Comparison of ENCODE assay signal across 2 cellular contexts in the genomic region with DNA sequence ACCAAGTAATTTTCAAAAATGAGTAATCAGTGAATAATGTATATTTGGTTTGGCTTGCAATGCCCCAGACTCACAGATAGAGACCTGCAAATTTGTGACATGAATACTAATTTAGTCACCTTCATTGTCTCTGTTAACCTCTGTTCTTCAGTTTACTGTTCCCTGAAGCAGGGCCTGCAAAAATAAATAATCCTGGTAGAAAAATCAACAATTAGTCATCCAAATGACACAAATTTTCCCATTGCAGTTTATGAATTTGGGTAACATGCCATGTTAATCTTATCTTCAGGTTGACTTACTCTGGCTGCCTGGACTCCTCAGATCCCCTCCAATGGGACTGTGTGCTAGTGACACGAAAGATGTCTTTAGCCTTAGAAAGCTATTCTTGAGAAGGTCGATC.
TF ChIP-seq lines count a peak whose summit lies in the region.

No MANE protein-coding gene starts in this region.

TF ChIP-seq in liver, 16 proteins besides CTCF, POLR2A, EP300 and RAD21 (continued from another document):
- TF ChIP-seq, protein P1, sequence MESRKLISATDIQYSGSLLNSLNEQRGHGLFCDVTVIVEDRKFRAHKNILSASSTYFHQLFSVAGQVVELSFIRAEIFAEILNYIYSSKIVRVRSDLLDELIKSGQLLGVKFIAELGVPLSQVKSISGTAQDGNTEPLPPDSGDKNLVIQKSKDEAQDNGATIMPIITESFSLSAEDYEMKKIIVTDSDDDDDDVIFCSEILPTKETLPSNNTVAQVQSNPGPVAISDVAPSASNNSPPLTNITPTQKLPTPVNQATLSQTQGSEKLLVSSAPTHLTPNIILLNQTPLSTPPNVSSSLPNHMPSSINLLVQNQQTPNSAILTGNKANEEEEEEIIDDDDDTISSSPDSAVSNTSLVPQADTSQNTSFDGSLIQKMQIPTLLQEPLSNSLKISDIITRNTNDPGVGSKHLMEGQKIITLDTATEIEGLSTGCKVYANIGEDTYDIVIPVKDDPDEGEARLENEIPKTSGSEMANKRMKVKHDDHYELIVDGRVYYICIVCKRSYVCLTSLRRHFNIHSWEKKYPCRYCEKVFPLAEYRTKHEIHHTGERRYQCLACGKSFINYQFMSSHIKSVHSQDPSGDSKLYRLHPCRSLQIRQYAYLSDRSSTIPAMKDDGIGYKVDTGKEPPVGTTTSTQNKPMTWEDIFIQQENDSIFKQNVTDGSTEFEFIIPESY (IDR thresholded peaks at IDR 0.05): no peak
- TF ChIP-seq EGR1 (IDR thresholded peaks at IDR 0.05; ENCODE audit: low read depth in 2 of 2): peak in 1 of 2 donors; percentile 85
- peak; percentile 65 to 99 for TF ChIP-seq JUND (IDR thresholded peaks at IDR 0.05)
- TF ChIP-seq SP1 (IDR thresholded peaks at IDR 0.05): no peak
- TF ChIP-seq FOXA2 (IDR thresholded peaks at IDR 0.05): peak; percentile 11
- no peak for TF ChIP-seq YY1 (IDR thresholded peaks at IDR 0.05)
- TF ChIP-seq, protein P2, sequence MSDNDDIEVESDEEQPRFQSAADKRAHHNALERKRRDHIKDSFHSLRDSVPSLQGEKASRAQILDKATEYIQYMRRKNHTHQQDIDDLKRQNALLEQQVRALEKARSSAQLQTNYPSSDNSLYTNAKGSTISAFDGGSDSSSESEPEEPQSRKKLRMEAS (IDR thresholded peaks at IDR 0.05): no peak
- TF ChIP-seq, protein P3, sequence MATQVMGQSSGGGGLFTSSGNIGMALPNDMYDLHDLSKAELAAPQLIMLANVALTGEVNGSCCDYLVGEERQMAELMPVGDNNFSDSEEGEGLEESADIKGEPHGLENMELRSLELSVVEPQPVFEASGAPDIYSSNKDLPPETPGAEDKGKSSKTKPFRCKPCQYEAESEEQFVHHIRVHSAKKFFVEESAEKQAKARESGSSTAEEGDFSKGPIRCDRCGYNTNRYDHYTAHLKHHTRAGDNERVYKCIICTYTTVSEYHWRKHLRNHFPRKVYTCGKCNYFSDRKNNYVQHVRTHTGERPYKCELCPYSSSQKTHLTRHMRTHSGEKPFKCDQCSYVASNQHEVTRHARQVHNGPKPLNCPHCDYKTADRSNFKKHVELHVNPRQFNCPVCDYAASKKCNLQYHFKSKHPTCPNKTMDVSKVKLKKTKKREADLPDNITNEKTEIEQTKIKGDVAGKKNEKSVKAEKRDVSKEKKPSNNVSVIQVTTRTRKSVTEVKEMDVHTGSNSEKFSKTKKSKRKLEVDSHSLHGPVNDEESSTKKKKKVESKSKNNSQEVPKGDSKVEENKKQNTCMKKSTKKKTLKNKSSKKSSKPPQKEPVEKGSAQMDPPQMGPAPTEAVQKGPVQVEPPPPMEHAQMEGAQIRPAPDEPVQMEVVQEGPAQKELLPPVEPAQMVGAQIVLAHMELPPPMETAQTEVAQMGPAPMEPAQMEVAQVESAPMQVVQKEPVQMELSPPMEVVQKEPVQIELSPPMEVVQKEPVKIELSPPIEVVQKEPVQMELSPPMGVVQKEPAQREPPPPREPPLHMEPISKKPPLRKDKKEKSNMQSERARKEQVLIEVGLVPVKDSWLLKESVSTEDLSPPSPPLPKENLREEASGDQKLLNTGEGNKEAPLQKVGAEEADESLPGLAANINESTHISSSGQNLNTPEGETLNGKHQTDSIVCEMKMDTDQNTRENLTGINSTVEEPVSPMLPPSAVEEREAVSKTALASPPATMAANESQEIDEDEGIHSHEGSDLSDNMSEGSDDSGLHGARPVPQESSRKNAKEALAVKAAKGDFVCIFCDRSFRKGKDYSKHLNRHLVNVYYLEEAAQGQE (IDR thresholded peaks at IDR 0.05): no peak
- TF ChIP-seq TAF1 (conservative IDR thresholded peaks at IDR 0.05): no peak
- TF ChIP-seq, protein P4, sequence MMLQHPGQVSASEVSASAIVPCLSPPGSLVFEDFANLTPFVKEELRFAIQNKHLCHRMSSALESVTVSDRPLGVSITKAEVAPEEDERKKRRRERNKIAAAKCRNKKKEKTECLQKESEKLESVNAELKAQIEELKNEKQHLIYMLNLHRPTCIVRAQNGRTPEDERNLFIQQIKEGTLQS (IDR thresholded peaks at IDR 0.05): peak; percentile 41
- no peak for TF ChIP-seq NR2F2 (IDR thresholded peaks at IDR 0.05)
TF ChIP-seq in liver: peak in this region for 6.

TF ChIP-seq in HepG2, 621 proteins besides CTCF, POLR2A, EP300 and RAD21 (continued from another document):
- TF ChIP-seq, protein P5, sequence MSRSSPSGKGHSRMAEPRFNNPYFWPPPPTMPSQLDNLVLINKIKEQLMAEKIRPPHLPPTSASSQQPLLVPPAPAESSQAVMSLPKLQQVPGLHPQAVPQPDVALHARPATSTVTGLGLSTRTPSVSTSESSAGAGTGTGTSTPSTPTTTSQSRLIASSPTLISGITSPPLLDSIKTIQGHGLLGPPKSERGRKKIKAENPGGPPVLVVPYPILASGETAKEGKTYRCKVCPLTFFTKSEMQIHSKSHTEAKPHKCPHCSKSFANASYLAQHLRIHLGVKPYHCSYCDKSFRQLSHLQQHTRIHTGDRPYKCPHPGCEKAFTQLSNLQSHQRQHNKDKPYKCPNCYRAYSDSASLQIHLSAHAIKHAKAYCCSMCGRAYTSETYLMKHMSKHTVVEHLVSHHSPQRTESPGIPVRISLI (CRISPR knock-in tag; IDR thresholded peaks at IDR 0.05; ENCODE audit: borderline replicate concordance): no peak
- TF ChIP-seq TAF1 (CRISPR knock-in tag; IDR thresholded peaks at IDR 0.05): no peak
- no peak for TF ChIP-seq ZNF768 (CRISPR knock-in tag; IDR thresholded peaks at IDR 0.05)
- TF ChIP-seq, protein P6, sequence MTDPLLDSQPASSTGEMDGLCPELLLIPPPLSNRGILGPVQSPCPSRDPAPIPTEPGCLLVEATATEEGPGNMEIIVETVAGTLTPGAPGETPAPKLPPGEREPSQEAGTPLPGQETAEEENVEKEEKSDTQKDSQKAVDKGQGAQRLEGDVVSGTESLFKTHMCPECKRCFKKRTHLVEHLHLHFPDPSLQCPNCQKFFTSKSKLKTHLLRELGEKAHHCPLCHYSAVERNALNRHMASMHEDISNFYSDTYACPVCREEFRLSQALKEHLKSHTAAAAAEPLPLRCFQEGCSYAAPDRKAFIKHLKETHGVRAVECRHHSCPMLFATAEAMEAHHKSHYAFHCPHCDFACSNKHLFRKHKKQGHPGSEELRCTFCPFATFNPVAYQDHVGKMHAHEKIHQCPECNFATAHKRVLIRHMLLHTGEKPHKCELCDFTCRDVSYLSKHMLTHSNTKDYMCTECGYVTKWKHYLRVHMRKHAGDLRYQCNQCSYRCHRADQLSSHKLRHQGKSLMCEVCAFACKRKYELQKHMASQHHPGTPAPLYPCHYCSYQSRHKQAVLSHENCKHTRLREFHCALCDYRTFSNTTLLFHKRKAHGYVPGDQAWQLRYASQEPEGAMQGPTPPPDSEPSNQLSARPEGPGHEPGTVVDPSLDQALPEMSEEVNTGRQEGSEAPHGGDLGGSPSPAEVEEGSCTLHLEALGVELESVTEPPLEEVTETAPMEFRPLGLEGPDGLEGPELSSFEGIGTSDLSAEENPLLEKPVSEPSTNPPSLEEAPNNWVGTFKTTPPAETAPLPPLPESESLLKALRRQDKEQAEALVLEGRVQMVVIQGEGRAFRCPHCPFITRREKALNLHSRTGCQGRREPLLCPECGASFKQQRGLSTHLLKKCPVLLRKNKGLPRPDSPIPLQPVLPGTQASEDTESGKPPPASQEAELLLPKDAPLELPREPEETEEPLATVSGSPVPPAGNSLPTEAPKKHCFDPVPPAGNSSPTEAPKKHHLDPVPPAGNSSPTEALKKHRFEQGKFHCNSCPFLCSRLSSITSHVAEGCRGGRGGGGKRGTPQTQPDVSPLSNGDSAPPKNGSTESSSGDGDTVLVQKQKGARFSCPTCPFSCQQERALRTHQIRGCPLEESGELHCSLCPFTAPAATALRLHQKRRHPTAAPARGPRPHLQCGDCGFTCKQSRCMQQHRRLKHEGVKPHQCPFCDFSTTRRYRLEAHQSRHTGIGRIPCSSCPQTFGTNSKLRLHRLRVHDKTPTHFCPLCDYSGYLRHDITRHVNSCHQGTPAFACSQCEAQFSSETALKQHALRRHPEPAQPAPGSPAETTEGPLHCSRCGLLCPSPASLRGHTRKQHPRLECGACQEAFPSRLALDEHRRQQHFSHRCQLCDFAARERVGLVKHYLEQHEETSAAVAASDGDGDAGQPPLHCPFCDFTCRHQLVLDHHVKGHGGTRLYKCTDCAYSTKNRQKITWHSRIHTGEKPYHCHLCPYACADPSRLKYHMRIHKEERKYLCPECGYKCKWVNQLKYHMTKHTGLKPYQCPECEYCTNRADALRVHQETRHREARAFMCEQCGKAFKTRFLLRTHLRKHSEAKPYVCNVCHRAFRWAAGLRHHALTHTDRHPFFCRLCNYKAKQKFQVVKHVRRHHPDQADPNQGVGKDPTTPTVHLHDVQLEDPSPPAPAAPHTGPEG (CRISPR knock-in tag; IDR thresholded peaks at IDR 0.05): no peak
- TF ChIP-seq BHLHE40 (IDR thresholded peaks at IDR 0.05; ENCODE audit: low read length): no peak
- TF ChIP-seq ISX (CRISPR knock-in tag; conservative IDR thresholded peaks at IDR 0.05): no peak
- no peak for TF ChIP-seq ZNF883 (CRISPR knock-in tag; IDR thresholded peaks at IDR 0.05; ENCODE audit: not compliant biosample characterization)
- TF ChIP-seq, protein P7, sequence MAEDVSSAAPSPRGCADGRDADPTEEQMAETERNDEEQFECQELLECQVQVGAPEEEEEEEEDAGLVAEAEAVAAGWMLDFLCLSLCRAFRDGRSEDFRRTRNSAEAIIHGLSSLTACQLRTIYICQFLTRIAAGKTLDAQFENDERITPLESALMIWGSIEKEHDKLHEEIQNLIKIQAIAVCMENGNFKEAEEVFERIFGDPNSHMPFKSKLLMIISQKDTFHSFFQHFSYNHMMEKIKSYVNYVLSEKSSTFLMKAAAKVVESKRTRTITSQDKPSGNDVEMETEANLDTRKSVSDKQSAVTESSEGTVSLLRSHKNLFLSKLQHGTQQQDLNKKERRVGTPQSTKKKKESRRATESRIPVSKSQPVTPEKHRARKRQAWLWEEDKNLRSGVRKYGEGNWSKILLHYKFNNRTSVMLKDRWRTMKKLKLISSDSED (CRISPR knock-in tag; IDR thresholded peaks at IDR 0.05): no peak
